8 cellular contexts compared by ENCODE assay signal in the genomic region with DNA sequence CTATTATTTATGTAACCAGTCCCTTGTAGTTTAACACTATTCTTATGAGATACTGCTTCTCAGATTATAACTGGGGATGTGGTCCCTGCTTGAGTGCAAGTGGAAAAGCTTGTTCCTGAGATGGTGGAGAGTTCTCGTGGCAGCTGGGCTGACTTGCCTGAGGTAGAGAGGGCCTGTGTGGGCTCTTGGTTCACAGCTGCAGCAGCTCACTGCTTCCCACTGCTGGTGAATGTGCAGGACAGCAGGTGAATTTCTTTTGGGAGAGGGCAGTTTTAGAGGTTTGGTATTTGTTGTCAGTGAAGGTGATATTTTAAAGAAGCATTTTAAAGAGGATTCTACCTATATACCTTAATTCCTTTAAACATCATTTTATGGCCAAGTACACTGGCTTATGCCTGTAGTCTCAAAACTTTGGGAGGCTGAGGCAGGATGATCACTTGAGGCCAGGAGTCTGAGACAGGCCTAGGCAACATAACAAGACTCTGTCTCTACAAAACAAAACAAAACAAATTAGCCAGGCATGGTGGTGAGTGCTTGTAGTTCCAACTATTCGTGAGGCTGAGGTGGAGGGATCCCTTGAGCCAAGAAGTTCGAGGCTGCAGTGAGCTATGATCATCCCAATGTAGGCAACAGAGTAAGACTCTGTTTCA.
DNase-seq lines count a peak whose midpoint lies in the region; ATAC-seq, FAIRE-seq and TF ChIP-seq lines count a peak whose summit lies in the region.

No MANE protein-coding gene starts in this region.

- no peak overlapping the region for H3K23ac ChIP-seq in H1 (ENCODE audit: insufficient read length)

- no peaks in the 10 kb centered on the region for H3K9me3 ChIP-seq in H1 (ENCODE audit: insufficient read depth in 2 of 2, low read depth in 1 of 2, low read length in 1 of 2)

- POLR2A ChIA-PET in activated CD4-positive, alpha-beta memory T cell treated with anti-CD3 and anti-CD28 coated beads, Interleukin-2, amount 10 ng/mL, durations not matched to agents 7 days and 5 days (lab: Charles Lee): interaction anchor here (1.1 kb wide), 1 partner anchor 8 kb away, joined by 3 read pairs; no protein-coding TSS in a partner anchor
- POLR2A ChIA-PET in H1 (lab: Charles Lee; ENCODE audit: partially characterized antibody): interaction anchor here (0.9 to 1.0 kb wide), 2 partner anchors 8 to 11 kb away, joined by 3 to 4 read pairs; no protein-coding TSS in a partner anchor

- 61% methylated on average over 3 of the region's 3 CpGs; no CpG with 5 or more reads in 1 of the 2 experiments for WGBS in H1 (ENCODE audit: extremely low coverage in 1 of 2, insufficient coverage in 1 of 2, insufficient read length in 1 of 2, insufficient replicate concordance in 2 of 2, low coverage in 1 of 2, low lambda C conversion rate in 2 of 2, missing lambda C conversion rate in 1 of 2), 2 experiments

- no peaks in the 10 kb centered on the region for H3K27me3 ChIP-seq in H1 (replicated peaks in 1 of 4; ENCODE audit: control insufficient read depth in 3 of 4, extremely low read depth in 1 of 4, insufficient read depth in 3 of 4, low read length in 3 of 4)

- peak; percentile 93 for FAIRE-seq in H1 (lab: Jason Lieb, UNC)

- H3K4me2 ChIP-seq in H1 (ENCODE audit: insufficient read depth in 1 of 2, low read depth in 2 of 2, low read length in 2 of 2): no peak overlapping the region

- H3K4me3 ChIP-seq in H1 (ENCODE audit: extremely low read depth in 1 of 4, insufficient read depth in 2 of 4, low read depth in 3 of 4, low read length in 4 of 4): no peak overlapping the region

- TF ChIP-seq RAD21 in H1 (IDR thresholded peaks at IDR 0.05 in 1 of 2, conservative IDR thresholded peaks at IDR 0.05 in 1 of 2; ENCODE audit: low read depth in 2 of 2, low read length in 2 of 2): peak; percentile 94 to 95

- DNase-seq in CMK (ENCODE audit: low read depth) (peak; percentile 33), NCI-H748 (lab: John Stamatoyannopoulos, UW; ENCODE audit: unreplicated experiment) (peak; percentile 61), H1 (ENCODE audit: low read depth in 1 of 2, low spot score in 2 of 2) (peak in 1 of 2 experiments; percentile 44), mesothelial cell of epicardium (ENCODE audit: low spot score in 2 of 2, unreplicated experiment in 2 of 2) (peak; percentile 30 to 58)
- DNase-seq in activated CD4-positive, alpha-beta memory T cell treated with anti-CD3 and anti-CD28 coated beads, Interleukin-2, amount 10 ng/mL, durations not matched to agents 7 days and 5 days: peak; percentile 58
- DNase-seq in stimulated activated CD8-positive, alpha-beta memory T cell treated with anti-CD3 and anti-CD28 coated beads, Interleukin-7, amount 100 ng/mL, for 1 hour (ENCODE audit: low read depth in 2 of 2): peak; percentile 20 to 41

- no peak for TF ChIP-seq POLR2A in H1 (IDR thresholded peaks at IDR 0.05; ENCODE audit: control extremely low read depth in 1 of 2, low read depth in 2 of 2, low read length in 2 of 2)

- no peak overlapping the region for H2BK120ac ChIP-seq in H1 (replicated peaks; ENCODE audit: low read depth, low read length)

- H3K4me1 ChIP-seq in H1 (replicated peaks in 1 of 4; ENCODE audit: control insufficient read depth in 3 of 4, insufficient read depth in 4 of 4, low read length in 3 of 4): peaks cover 3 to 12% (median 10%) of the 10 kb centered on the region in 4 experiments; a peak in 5 of 7 replicates

- no peak overlapping the region for H3K14ac ChIP-seq in H1 (ENCODE audit: insufficient read length)

- peak; percentile 87 for ATAC-seq in GM19395 (IDR thresholded peaks at IDR 0.05; ENCODE audit: unreplicated experiment)
- peak; percentile 57 for ATAC-seq in HG03558 (IDR thresholded peaks at IDR 0.05; ENCODE audit: extremely low read depth, unreplicated experiment)

- peaks cover 0 to 5% of the 10 kb centered on the region in 2 experiments for H4K20me1 ChIP-seq in H1 (replicated peaks in 1 of 2; ENCODE audit: control insufficient read depth in 1 of 2, insufficient read depth in 2 of 2, low read length in 2 of 2)

- H2BK20ac ChIP-seq in H1 (ENCODE audit: low read length): no peak overlapping the region

- H3K27ac Mint-ChIP-seq in activated CD4-positive, alpha-beta memory T cell treated with anti-CD3 and anti-CD28 coated beads, Interleukin-2, amount 10 ng/mL, durations not matched to agents 7 days and 5 days: no peak overlapping the region
- peak overlapping the region; percentile 24 for H3K27ac Mint-ChIP-seq in mesothelial cell of epicardium

- no peak overlapping the region for H3K9ac ChIP-seq in H1 (replicated peaks in 1 of 4; ENCODE audit: extremely low read depth in 1 of 4, low read depth in 3 of 4, low read length in 3 of 4)

- no peak overlapping the region for H2AFZ ChIP-seq in H1 (ENCODE audit: low read length)

- H2BK12ac ChIP-seq in H1 (ENCODE audit: low read depth, low read length): no peak overlapping the region

- CTCF ChIA-PET in activated CD4-positive, alpha-beta memory T cell treated with anti-CD3 and anti-CD28 coated beads, Interleukin-2, amount 10 ng/mL, durations not matched to agents 7 days and 5 days (lab: Charles Lee): interaction anchor here (0.6 to 2.7 kb wide), 21 partner anchors 9 to 1413 kb away, joined by 3 to 16 read pairs (median 3); partner anchors contain the start of gene KCNG3
- CTCF ChIA-PET in H1 (lab: Charles Lee; ENCODE audit: partially characterized antibody): interaction anchor here (0.6 to 2.8 kb wide), 41 partner anchors 9 to 420 kb away, joined by 3 to 26 read pairs (median 4); no protein-coding TSS in a partner anchor

- peak overlapping the region; percentile 53 for H4K5ac ChIP-seq in H1 (ENCODE audit: insufficient read length, low read depth, low read length)

- H3K36me3 ChIP-seq in H1 (ENCODE audit: control insufficient read depth in 2 of 4, insufficient read depth in 4 of 4, low read length in 3 of 4): peaks cover 2 to 35% (median 12%) of the 10 kb centered on the region in 4 experiments; a peak in 4 of 8 replicates

- H3K27me3 Mint-ChIP-seq in activated CD4-positive, alpha-beta memory T cell treated with anti-CD3 and anti-CD28 coated beads, Interleukin-2, amount 10 ng/mL, durations not matched to agents 7 days and 5 days: no peaks in the 10 kb centered on the region
- no peaks in the 10 kb centered on the region for H3K27me3 Mint-ChIP-seq in mesothelial cell of epicardium (ENCODE audit: low read depth)

- no peak overlapping the region for H3K56ac ChIP-seq in H1 (replicated peaks; ENCODE audit: insufficient read length, low read depth, low read length)

- H3K79me1 ChIP-seq in H1 (ENCODE audit: low read depth, low read length): peaks cover 2% of the 10 kb centered on the region; the same call in 1 of the 2 replicates

- H3K9me3 Mint-ChIP-seq in activated CD4-positive, alpha-beta memory T cell treated with anti-CD3 and anti-CD28 coated beads, Interleukin-2, amount 10 ng/mL, durations not matched to agents 7 days and 5 days: no peaks in the 10 kb centered on the region
- no peaks in the 10 kb centered on the region for H3K9me3 Mint-ChIP-seq in mesothelial cell of epicardium

- H3K36me3 Mint-ChIP-seq in activated CD4-positive, alpha-beta memory T cell treated with anti-CD3 and anti-CD28 coated beads, Interleukin-2, amount 10 ng/mL, durations not matched to agents 7 days and 5 days (ENCODE audit: low read depth): peaks cover 2% of the 10 kb centered on the region
- H3K36me3 Mint-ChIP-seq in mesothelial cell of epicardium: peaks cover 12% of the 10 kb centered on the region

- no peak overlapping the region; the same call in 1 of the 2 replicates for H3K18ac ChIP-seq in H1 (ENCODE audit: extremely low read depth, low read length)

- 0 out of 2 replicates have a peak overlapping the region, but pooled peaks have one; percentile 4 for H3K27ac ChIP-seq in H1 (ENCODE audit: low read depth, low read length)

- no peaks in the 10 kb centered on the region for H3K23me2 ChIP-seq in H1 (ENCODE audit: low read depth, low read length)

- H3K79me2 ChIP-seq in H1 (ENCODE audit: control insufficient read depth in 1 of 2, insufficient read depth in 2 of 2, low read length in 2 of 2): peaks cover 3 to 66% of the 10 kb centered on the region in 2 experiments; a peak in 3 of 4 replicates

- no peak overlapping the region for H3K4me3 Mint-ChIP-seq in activated CD4-positive, alpha-beta memory T cell treated with anti-CD3 and anti-CD28 coated beads, Interleukin-2, amount 10 ng/mL, durations not matched to agents 7 days and 5 days
- H3K4me3 Mint-ChIP-seq in mesothelial cell of epicardium: no peak overlapping the region

- no peak overlapping the region for H4K8ac ChIP-seq in H1 (ENCODE audit: extremely low read depth, insufficient read depth, low read length)

- H2BK5ac ChIP-seq in H1 (ENCODE audit: low read depth, low read length): peak overlapping the region; percentile 1; the same call in 1 of the 2 replicates

- TF ChIP-seq CTCF in H1 (IDR thresholded peaks at IDR 0.05; ENCODE audit: control extremely low read depth in 1 of 3, insufficient read depth in 1 of 3, low read depth in 1 of 3, low read length in 3 of 3): peak; percentile 92 to 96 (median 93)
- peak; percentile 77 for TF ChIP-seq CTCF in mesothelial cell of epicardium (IDR thresholded peaks at IDR 0.05; ENCODE audit: unreplicated experiment)

- TF ChIP-seq EP300 in H1 (IDR thresholded peaks at IDR 0.05; ENCODE audit: borderline replicate concordance in 1 of 2, low read depth in 2 of 2, low read length in 2 of 2): no peak

- no peaks in the 10 kb centered on the region for H3K4me1 Mint-ChIP-seq in activated CD4-positive, alpha-beta memory T cell treated with anti-CD3 and anti-CD28 coated beads, Interleukin-2, amount 10 ng/mL, durations not matched to agents 7 days and 5 days
- H3K4me1 Mint-ChIP-seq in mesothelial cell of epicardium: peaks cover 9% of the 10 kb centered on the region

- no peak overlapping the region for H2AK5ac ChIP-seq in H1 (ENCODE audit: low read depth, low read length)

- no peak overlapping the region for H3K4ac ChIP-seq in H1 (replicated peaks; ENCODE audit: insufficient read length, low read depth, low read length)

- H4K91ac ChIP-seq in H1 (replicated peaks; ENCODE audit: insufficient read length, low read length): no peak overlapping the region

- H2BK15ac ChIP-seq in H1 (ENCODE audit: low read length): no peak overlapping the region

TF ChIP-seq in H1, 55 proteins besides CTCF, POLR2A, EP300 and RAD21:
- no peak for TF ChIP-seq CTBP2 (IDR thresholded peaks at IDR 0.05; ENCODE audit: borderline replicate concordance, insufficient read depth, insufficient read length, low read length)
- 0 out of 2 replicates have a peak, but pooled peaks have one; percentile 13 for TF ChIP-seq BACH1 (IDR thresholded peaks at IDR 0.05; ENCODE audit: low read length)
- TF ChIP-seq TCF12 (IDR thresholded peaks at IDR 0.05; ENCODE audit: low read depth, low read length): 0 out of 2 replicates have a peak, but pooled peaks have one; percentile 60
- TF ChIP-seq KDM5A (IDR thresholded peaks at IDR 0.05; ENCODE audit: low read length): no peak
- TF ChIP-seq SIN3A (conservative IDR thresholded peaks at IDR 0.05 in 1 of 2, IDR thresholded peaks at IDR 0.05 in 1 of 2; ENCODE audit: low read depth in 1 of 2, low read length in 2 of 2): 0 out of 4 replicates have a peak, but pooled peaks of 1 of the 2 experiments have one; percentile 42
TF ChIP-seq in H1: peak in this region for 3.
